8 cellular contexts compared by ENCODE assay signal in the genomic region with DNA sequence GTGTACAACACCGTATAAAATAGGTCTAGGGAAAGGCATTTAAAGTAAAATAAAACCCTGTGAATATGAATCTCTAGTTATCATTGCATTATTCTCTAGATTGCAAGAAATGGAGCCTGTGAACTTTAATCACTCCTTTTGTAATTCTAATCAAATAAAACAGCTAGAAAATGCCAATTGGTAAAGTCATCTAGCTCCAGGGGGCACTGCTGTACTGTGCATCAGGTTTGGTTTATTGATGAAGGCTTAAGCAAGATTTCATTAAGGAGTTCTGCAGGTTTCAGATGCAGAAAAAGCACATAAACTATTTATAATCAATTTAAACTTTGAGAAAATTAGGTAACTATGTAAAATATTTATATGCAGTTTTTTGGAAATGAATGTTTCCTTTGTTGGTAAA.
A peak's percentile ranks its signal among the peaks of the same experiment; 100 is the strongest.
DNase-seq lines count a peak whose midpoint lies in the region; ATAC-seq and TF ChIP-seq lines count a peak whose summit lies in the region.

No MANE protein-coding gene starts in this region.

- no peaks in the 10 kb centered on the region for H3K9me2 ChIP-seq in Loucy (replicated peaks; ENCODE audit: low read depth, low read length)

- TF ChIP-seq POLR2A in right lobe of liver (IDR thresholded peaks at IDR 0.05): no peak

- WGBS in right lobe of liver (ENCODE audit: insufficient coverage, low coverage, low lambda C conversion rate, missing lambda C conversion rate): 17% methylated on average over 1 of the region's 1 CpG

- ATAC-seq in right lobe of liver: peak; percentile 56 to 84 (median 78)
- ATAC-seq in stimulated activated naive CD8-positive, alpha-beta T cell treated with anti-CD3 and anti-CD28 coated beads, Interleukin-15, amount 100 ng/mL, for 72 hours: no peak
- no peak for ATAC-seq in activated T-cell treated with anti-CD3 and anti-CD28 coated beads, Interleukin-2, amount 50 U/mL, for 72 hours (replicated peaks in 1 of 2)

- H3K27ac Mint-ChIP-seq in stimulated activated naive CD8-positive, alpha-beta T cell treated with anti-CD3 and anti-CD28 coated beads, Interleukin-15, amount 100 ng/mL, for 72 hours: no peak overlapping the region
- no peak overlapping the region for H3K27ac Mint-ChIP-seq in activated T-cell treated with anti-CD3 and anti-CD28 coated beads, Interleukin-2, amount 50 U/mL, for 72 hours

- H3K36me3 Mint-ChIP-seq in activated T-cell treated with anti-CD3 and anti-CD28 coated beads, Interleukin-2, amount 50 U/mL, for 72 hours (ENCODE audit: insufficient read depth in 2 of 2): peaks cover 0 to 3% of the 10 kb centered on the region in 2 donors

- H3K4me3 Mint-ChIP-seq in stimulated activated naive CD8-positive, alpha-beta T cell treated with anti-CD3 and anti-CD28 coated beads, Interleukin-15, amount 100 ng/mL, for 72 hours: no peak overlapping the region
- H3K4me3 Mint-ChIP-seq in activated T-cell treated with anti-CD3 and anti-CD28 coated beads, Interleukin-2, amount 50 U/mL, for 72 hours: no peak overlapping the region

- no peaks in the 10 kb centered on the region for H3K9me3 ChIP-seq in Loucy (ENCODE audit: insufficient read depth, low read depth, low read length)
- H3K9me3 ChIP-seq in right lobe of liver: no peaks in the 10 kb centered on the region

- H3K27me3 ChIP-seq in Loucy (ENCODE audit: insufficient read depth, low read length, poor library complexity, severe bottlenecking) (no peaks in the 10 kb centered on the region), right lobe of liver (no peaks in the 10 kb centered on the region)

- no peaks in the 10 kb centered on the region for H3K4me1 ChIP-seq in Loucy (ENCODE audit: insufficient read depth, low read length, poor library complexity, severe bottlenecking)
- H3K4me1 ChIP-seq in right lobe of liver: no peaks in the 10 kb centered on the region

- H3K27ac ChIP-seq in right lobe of liver: no peak overlapping the region

- no peaks in the 10 kb centered on the region for H3K27me3 Mint-ChIP-seq in stimulated activated naive CD8-positive, alpha-beta T cell treated with anti-CD3 and anti-CD28 coated beads, Interleukin-15, amount 100 ng/mL, for 72 hours
- no peaks in the 10 kb centered on the region for H3K27me3 Mint-ChIP-seq in activated T-cell treated with anti-CD3 and anti-CD28 coated beads, Interleukin-2, amount 50 U/mL, for 72 hours (ENCODE audit: low read depth)

- no peak overlapping the region for H2AFZ ChIP-seq in Loucy (ENCODE audit: low read length)

- H3F3A ChIP-seq in Loucy (ENCODE audit: low read depth): no peaks in the 10 kb centered on the region

- no peak overlapping the region for H3K4me2 ChIP-seq in Loucy (ENCODE audit: low read depth, low read length, poor library complexity, severe bottlenecking)

- DNase-seq in DMS53 treated with DMSO at 0.1 percent for 48 hours (lab: John Stamatoyannopoulos, UW; ENCODE audit: unreplicated experiment) (peak; percentile 20), right lobe of liver (no peak)
- DNase-seq in activated CD4-positive, CD25-positive, alpha-beta regulatory T cell (lab: John Stamatoyannopoulos, UW): no peak
- DNase-seq in stimulated activated naive CD8-positive, alpha-beta T cell treated with anti-CD3 and anti-CD28 coated beads, Interleukin-15, amount 100 ng/mL, for 72 hours: no peak
- DNase-seq in stimulated activated naive CD4-positive, alpha-beta T cell (lab: John Stamatoyannopoulos, UW): no peak
- DNase-seq in activated T-cell treated with anti-CD3 and anti-CD28 coated beads, Interleukin-2, amount 50 U/mL, for 72 hours: no peak

- peak; percentile 54 for TF ChIP-seq CTCF in Loucy (conservative IDR thresholded peaks at IDR 0.05; ENCODE audit: low read length)
- TF ChIP-seq CTCF in WI38 (IDR thresholded peaks at IDR 0.05; ENCODE audit: low read depth, low read length): peak; percentile 9; the same call in 1 of the 2 replicates
- TF ChIP-seq CTCF in right lobe of liver (IDR thresholded peaks at IDR 0.05): peak; percentile 40 to 54 (median 47)

- no peak overlapping the region for H3K9ac ChIP-seq in Loucy (ENCODE audit: low read depth, low read length, poor library complexity, severe bottlenecking)

- no peaks in the 10 kb centered on the region for H4K20me1 ChIP-seq in Loucy (ENCODE audit: insufficient read depth, low read length, poor library complexity, severe bottlenecking)

- H3K4me1 Mint-ChIP-seq in stimulated activated naive CD8-positive, alpha-beta T cell treated with anti-CD3 and anti-CD28 coated beads, Interleukin-15, amount 100 ng/mL, for 72 hours: no peaks in the 10 kb centered on the region
- no peaks in the 10 kb centered on the region for H3K4me1 Mint-ChIP-seq in activated T-cell treated with anti-CD3 and anti-CD28 coated beads, Interleukin-2, amount 50 U/mL, for 72 hours (ENCODE audit: low read depth)

- H3K9me3 Mint-ChIP-seq in stimulated activated naive CD8-positive, alpha-beta T cell treated with anti-CD3 and anti-CD28 coated beads, Interleukin-15, amount 100 ng/mL, for 72 hours: peaks cover 4 to 15% of the 10 kb centered on the region in 2 donors
- H3K9me3 Mint-ChIP-seq in activated T-cell treated with anti-CD3 and anti-CD28 coated beads, Interleukin-2, amount 50 U/mL, for 72 hours: peaks cover 6 to 9% of the 10 kb centered on the region in 2 donors

- H3K4me3 ChIP-seq in Loucy (ENCODE audit: low read length, poor library complexity, severe bottlenecking) (no peak overlapping the region), WI38 (ENCODE audit: low read depth, low read length) (no peak overlapping the region), right lobe of liver (no peak overlapping the region)

- intact Hi-C loops in right lobe of liver (cut with DNase I): no loop called here

- H3K79me2 ChIP-seq in Loucy (ENCODE audit: insufficient read depth, low read length): no peaks in the 10 kb centered on the region

- H3K36me3 ChIP-seq in Loucy (ENCODE audit: insufficient read depth, low read length) (no peaks in the 10 kb centered on the region), right lobe of liver (no peaks in the 10 kb centered on the region)

Comparison
In these comparisons a context has a peak if more than half of its experiments do, and no peak if none do; other contexts are left out.
1. ATAC-seq: peak in right lobe of liver (4 of 4); none in stimulated activated naive CD8-positive, alpha-beta T cell treated with anti-CD3 and anti-CD28 coated beads, Interleukin-15, amount 100 ng/mL, for 72 hours (single experiment) and activated T-cell treated with anti-CD3 and anti-CD28 coated beads, Interleukin-2, amount 50 U/mL, for 72 hours (0 of 2).
2. Peak in every context shown above with its lines, with median percentiles within 50 percentile points of each other: CTCF ChIP-seq.